ENCODE assay signal across 31 cellular contexts in the genomic region with DNA sequence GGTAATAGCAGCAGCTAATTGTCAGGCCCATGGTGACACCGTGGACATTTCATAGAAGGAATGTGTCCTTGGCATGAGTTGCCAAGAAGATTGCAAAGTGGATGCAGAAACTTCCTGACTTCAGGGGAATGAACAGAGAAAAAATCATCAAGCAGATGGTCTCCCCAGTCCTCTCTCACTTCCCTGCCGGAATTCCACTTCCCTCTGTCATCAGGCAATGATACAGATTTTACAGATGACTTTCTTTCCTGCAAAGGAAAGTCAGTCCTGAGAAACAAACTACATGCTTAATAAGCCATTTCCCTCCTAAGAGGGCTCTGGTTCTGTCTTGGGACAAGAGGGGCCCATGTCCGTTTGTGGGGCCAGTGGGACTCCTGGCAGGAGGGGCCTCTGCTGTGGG. TPM values are rescaled to one million over a fixed set of nuclear protein-coding genes. Genes with fewer than 3 reads are reported as not detected.
"Had no signal": no experiment of that assay in that cellular context is flagged by ENCODE, and none has a peak within 500 bp of the region (broad histone marks: within the 10 kb centered on the region; RNA-seq: fewer than 3 reads in every experiment).

No MANE protein-coding gene starts in this region.

- H3K27me3 ChIP-seq: right atrium auricular region, upper lobe of right lung had no signal

- H3K27ac ChIP-seq: parathyroid adenoma, right atrium auricular region, suprapubic skin, tibial artery, upper lobe of right lung, WERI-Rb-1 had no signal

- H3K4me1 Mint-ChIP-seq: mesothelial cell of epicardium, T-helper 17 cell had no signal

- DNase-seq: activated CD4-positive, alpha-beta memory T cell treated with anti-CD3 and anti-CD28 coated beads for 36 hours; activated CD4-positive, alpha-beta T cell treated with anti-CD3 and anti-CD28 coated beads, Interleukin-2, amount 10 ng/mL, durations not matched to agents 24 days and 14 days; activated CD8-positive, alpha-beta memory T cell treated with anti-CD3 and anti-CD28 coated beads, Interleukin-2, amount 50 U/mL, for 4 hours; activated gamma-delta T cell treated with Interleukin-2 at 50 U/mL for 16 hours; activated naive CD4-positive, alpha-beta T cell treated with anti-CD3 and anti-CD28 coated beads, Interleukin-2, amount 50 U/mL, for 16 hours; activated T-cell treated with anti-CD3 and anti-CD28 coated beads, Interleukin-2, amount 50 U/mL, for 1 hour; amygdala; caudate nucleus; endodermal cell; left colon; mammary epithelial cell; naive thymus-derived CD4-positive, alpha-beta T cell; nucleus accumbens; stimulated activated CD4-positive, alpha-beta T cell treated with anti-CD3 and anti-CD28 coated beads, Interleukin-15, amount 100 ng/mL, for 24 hours; stimulated activated CD4-positive, alpha-beta T cell treated with anti-CD3 and anti-CD28 coated beads, Interleukin-2, amount 100 ng/mL, for 24 hours; stimulated activated naive CD4-positive, alpha-beta T cell; T-helper 17 cell; T1000; tibial artery; upper lobe of right lung; WERI-Rb-1 had no signal

- H3K79me2 ChIP-seq: parathyroid adenoma had no signal

- H3K4me3 ChIP-seq: right atrium auricular region, suprapubic skin, tibial artery, upper lobe of right lung had no signal

- H3K4me1 ChIP-seq: parathyroid adenoma, right atrium auricular region, suprapubic skin, tibial artery, upper lobe of right lung had no signal

- H3K36me3 ChIP-seq: right atrium auricular region, suprapubic skin, tibial artery, upper lobe of right lung, WERI-Rb-1 had no signal

- H3K27ac Mint-ChIP-seq: activated CD4-positive, alpha-beta memory T cell treated with anti-CD3 and anti-CD28 coated beads for 36 hours; activated CD4-positive, alpha-beta T cell treated with anti-CD3 and anti-CD28 coated beads, Interleukin-2, amount 10 ng/mL, durations not matched to agents 24 days and 14 days; activated T-helper 1 cell treated with anti-CD3 and anti-CD28 coated beads, Interleukin-12 subunit alpha, Interleukin-12 subunit beta, Interleukin-2, Interleukin-4 antibody, amounts not matched to agents 30 ng/mL and 10 ng/mL and 1 ng/mL, durations not matched to agents 14 hours and 24 hours and 36 hours; dendritic cell treated with granulocyte-macrophage colony-stimulating factor and Interleukin-4, amounts not matched to agents 40 ng/mL and 50 ng/mL, for 4 days; endodermal cell; mesothelial cell of epicardium; naive thymus-derived CD4-positive, alpha-beta T cell; T-helper 17 cell had no signal

- H3K4me3 Mint-ChIP-seq: activated CD4-positive, alpha-beta memory T cell treated with anti-CD3 and anti-CD28 coated beads for 36 hours; activated CD4-positive, alpha-beta T cell treated with anti-CD3 and anti-CD28 coated beads, Interleukin-2, amount 10 ng/mL, durations not matched to agents 24 days and 14 days; activated T-helper 1 cell treated with anti-CD3 and anti-CD28 coated beads, Interleukin-12 subunit alpha, Interleukin-12 subunit beta, Interleukin-2, Interleukin-4 antibody, amounts not matched to agents 30 ng/mL and 10 ng/mL and 1 ng/mL, durations not matched to agents 14 hours and 24 hours and 36 hours; dendritic cell treated with granulocyte-macrophage colony-stimulating factor and Interleukin-4, amounts not matched to agents 40 ng/mL and 50 ng/mL, for 4 days; endodermal cell; mesothelial cell of epicardium; naive thymus-derived CD4-positive, alpha-beta T cell; neural crest cell; T-helper 17 cell had no signal

- H3K9me3 ChIP-seq: right atrium auricular region, suprapubic skin, tibial artery, upper lobe of right lung had no signal

- H2AFZ ChIP-seq: parathyroid adenoma had no signal

- H3K36me3 Mint-ChIP-seq: mesothelial cell of epicardium had no signal

RNA-seq across cellular contexts. Expression of gene KCNF1, which starts 45.7 kb away (rescaled TPM):
- total RNA-seq: activated CD4-positive, alpha-beta memory T cell treated with anti-CD3 and anti-CD28 coated beads for 36 hours; activated CD4-positive, alpha-beta T cell treated with anti-CD3 and anti-CD28 coated beads, Interleukin-2, amount 10 ng/mL, durations not matched to agents 24 days and 14 days; activated CD8-positive, alpha-beta memory T cell treated with anti-CD3 and anti-CD28 coated beads for 36 hours; activated T-helper 1 cell treated with anti-CD3 and anti-CD28 coated beads, Interleukin-12 subunit alpha, Interleukin-12 subunit beta, Interleukin-2, Interleukin-4 antibody, amounts not matched to agents 30 ng/mL and 10 ng/mL and 1 ng/mL, durations not matched to agents 14 hours and 24 hours and 36 hours; esophagus mucosa; naive thymus-derived CD4-positive, alpha-beta T cell; suprapubic skin; T-helper 17 cell had no signal
- polyA plus RNA-seq: liver; naive thymus-derived CD4-positive, alpha-beta T cell had no signal
